In the genomic region with DNA sequence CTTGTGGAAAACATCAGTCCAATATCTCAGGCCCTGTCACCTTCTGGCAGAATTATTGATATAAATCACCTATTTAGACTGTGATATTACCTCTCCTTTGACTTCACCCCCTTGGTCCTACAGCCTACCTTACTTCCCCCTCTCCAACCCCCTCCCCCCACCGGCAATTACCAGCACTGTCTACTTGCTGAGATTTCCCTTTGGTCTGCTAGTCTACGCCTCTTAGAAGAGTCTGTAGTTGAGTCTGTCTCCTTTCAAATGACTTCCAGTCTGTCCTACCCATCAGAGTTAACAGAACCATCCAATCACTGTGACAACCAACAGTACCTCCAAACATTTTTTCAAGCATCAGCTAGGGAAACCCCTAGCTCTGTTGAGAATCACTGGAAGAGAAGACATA, we compare ENCODE assay signal across 11 cellular contexts. TPM values are rescaled to one million over a fixed set of nuclear protein-coding genes. Genes with fewer than 3 reads are reported as not detected.
A peak's percentile ranks its signal among the peaks of the same experiment; 100 is the strongest.
DNase-seq lines count a peak whose midpoint lies in the region; ATAC-seq and TF ChIP-seq lines count a peak whose summit lies in the region.
"Had no signal": no experiment of that assay in that cellular context is flagged by ENCODE, and none has a peak within 500 bp of the region (broad histone marks: within the 10 kb centered on the region; RNA-seq: fewer than 3 reads in every experiment).

No MANE protein-coding gene starts in this region.

- ATAC-seq in activated T-cell treated with anti-CD3 and anti-CD28 coated beads, Interleukin-2, amount 50 U/mL, for 4 hours: no peak
- ATAC-seq in HG02973 (IDR thresholded peaks at IDR 0.05; ENCODE audit: unreplicated experiment): no peak

- H3K27ac ChIP-seq in endodermal cell (ENCODE audit: low read depth, low read length): no peak overlapping the region

- H3K27me3 ChIP-seq in endodermal cell (ENCODE audit: control insufficient read depth, insufficient read depth, low read length, poor library complexity, severe bottlenecking): no peaks in the 10 kb centered on the region

- peaks cover 37% of the 10 kb centered on the region for H3K4me1 Mint-ChIP-seq in activated T-cell treated with anti-CD3 and anti-CD28 coated beads, Interleukin-2, amount 50 U/mL, for 4 hours (ENCODE audit: low read depth)
- peaks cover 27% of the 10 kb centered on the region for H3K4me1 Mint-ChIP-seq in T-helper 1 cell treated with Interleukin-12 subunit alpha and Interleukin-12 subunit beta and Interleukin-4 antibody, amounts not matched to agents 30 μg/mL and 1 μg/mL, for 36 hours (ENCODE audit: low read depth)
- H3K4me1 Mint-ChIP-seq in endodermal cell: peaks cover 21% of the 10 kb centered on the region
- H3K4me1 Mint-ChIP-seq in stimulated activated naive CD8-positive, alpha-beta T cell treated with anti-CD3 and anti-CD28 coated beads, Interleukin-15, Interleukin-2, amounts not matched to agents 100 ng/mL and 50 ng/mL, for 24 hours (ENCODE audit: low read depth): peaks cover 36% of the 10 kb centered on the region
- H3K4me1 Mint-ChIP-seq: brain had no signal

- H3K9ac ChIP-seq in endodermal cell (ENCODE audit: extremely low read depth, low read length, poor library complexity, severe bottlenecking): peak overlapping the region; percentile 31

- TF ChIP-seq CTCF in endodermal cell (conservative IDR thresholded peaks at IDR 0.05) (no peak), GM20000 (IDR thresholded peaks at IDR 0.05; ENCODE audit: extremely low read depth, missing control alignments) (no peak)

- H3K36me3 Mint-ChIP-seq in activated T-cell treated with anti-CD3 and anti-CD28 coated beads, Interleukin-2, amount 50 U/mL, for 4 hours (ENCODE audit: insufficient read depth): no peaks in the 10 kb centered on the region
- peaks cover 2% of the 10 kb centered on the region for H3K36me3 Mint-ChIP-seq in T-helper 1 cell treated with Interleukin-12 subunit alpha and Interleukin-12 subunit beta and Interleukin-4 antibody, amounts not matched to agents 30 μg/mL and 1 μg/mL, for 36 hours (ENCODE audit: low read depth)
- peaks cover 2% of the 10 kb centered on the region for H3K36me3 Mint-ChIP-seq in endodermal cell (ENCODE audit: low read depth)
- H3K36me3 Mint-ChIP-seq in stimulated activated naive CD8-positive, alpha-beta T cell treated with anti-CD3 and anti-CD28 coated beads, Interleukin-15, Interleukin-2, amounts not matched to agents 100 ng/mL and 50 ng/mL, for 24 hours (ENCODE audit: low read depth): peaks cover 4% of the 10 kb centered on the region

- WGBS in endodermal cell (ENCODE audit: insufficient coverage in 1 of 2, insufficient read length in 1 of 2), 2 experiments: 91% methylated on average over 2 of the region's 2 CpGs; no CpG with 5 or more reads in 1 of the 2 experiments

- no peaks in the 10 kb centered on the region for H3K9me3 Mint-ChIP-seq in activated T-cell treated with anti-CD3 and anti-CD28 coated beads, Interleukin-2, amount 50 U/mL, for 4 hours
- no peaks in the 10 kb centered on the region for H3K9me3 Mint-ChIP-seq in T-helper 1 cell treated with Interleukin-12 subunit alpha and Interleukin-12 subunit beta and Interleukin-4 antibody, amounts not matched to agents 30 μg/mL and 1 μg/mL, for 36 hours
- H3K9me3 Mint-ChIP-seq in endodermal cell: peaks cover 12% of the 10 kb centered on the region
- H3K9me3 Mint-ChIP-seq in stimulated activated naive CD8-positive, alpha-beta T cell treated with anti-CD3 and anti-CD28 coated beads, Interleukin-15, Interleukin-2, amounts not matched to agents 100 ng/mL and 50 ng/mL, for 24 hours: peaks cover 5% of the 10 kb centered on the region

- peaks cover 19% of the 10 kb centered on the region for H3K4me1 ChIP-seq in endodermal cell (ENCODE audit: control insufficient read depth, insufficient read depth, low read length)

- H3K9me3 ChIP-seq in endodermal cell (ENCODE audit: control insufficient read depth, low read length): no peaks in the 10 kb centered on the region

- H3K27ac Mint-ChIP-seq in T-helper 1 cell treated with Interleukin-12 subunit alpha and Interleukin-12 subunit beta and Interleukin-4 antibody, amounts not matched to agents 30 μg/mL and 1 μg/mL, for 36 hours: peak overlapping the region; percentile 91
- H3K27ac Mint-ChIP-seq in endodermal cell: peak overlapping the region; percentile 87
- H3K27ac Mint-ChIP-seq in stimulated activated naive CD8-positive, alpha-beta T cell treated with anti-CD3 and anti-CD28 coated beads, Interleukin-15, Interleukin-2, amounts not matched to agents 100 ng/mL and 50 ng/mL, for 24 hours: peak overlapping the region; percentile 67

- H3K4me3 Mint-ChIP-seq in activated T-cell treated with anti-CD3 and anti-CD28 coated beads, Interleukin-2, amount 50 U/mL, for 4 hours: peak overlapping the region; percentile 29
- H3K4me3 Mint-ChIP-seq in T-helper 1 cell treated with Interleukin-12 subunit alpha and Interleukin-12 subunit beta and Interleukin-4 antibody, amounts not matched to agents 30 μg/mL and 1 μg/mL, for 36 hours: peak overlapping the region; percentile 16
- H3K4me3 Mint-ChIP-seq in endodermal cell: no peak overlapping the region
- peak overlapping the region; percentile 53 for H3K4me3 Mint-ChIP-seq in stimulated activated naive CD8-positive, alpha-beta T cell treated with anti-CD3 and anti-CD28 coated beads, Interleukin-15, Interleukin-2, amounts not matched to agents 100 ng/mL and 50 ng/mL, for 24 hours

- H3K4me3 ChIP-seq in endodermal cell (ENCODE audit: low read length): no peak overlapping the region

- DNase-seq in activated T-cell treated with anti-CD3 and anti-CD28 coated beads, Interleukin-2, amount 50 U/mL, for 4 hours: no peak
- no peak for DNase-seq in activated T-cell treated with anti-CD3 and anti-CD28 coated beads, Interleukin-2, amount 50 U/mL, for 48 hours
- DNase-seq in endodermal cell: no peak
- no peak for DNase-seq in GM20000 (ENCODE audit: low spot score)
- no peak for DNase-seq in NCI-H2029 treated with DMSO at 0.1 percent for 48 hours (lab: John Stamatoyannopoulos, UW)
- DNase-seq: NCI-H2171, posterior cingulate gyrus had no signal

- H3K27me3 Mint-ChIP-seq in activated T-cell treated with anti-CD3 and anti-CD28 coated beads, Interleukin-2, amount 50 U/mL, for 4 hours (ENCODE audit: low read depth): no peaks in the 10 kb centered on the region
- H3K27me3 Mint-ChIP-seq in T-helper 1 cell treated with Interleukin-12 subunit alpha and Interleukin-12 subunit beta and Interleukin-4 antibody, amounts not matched to agents 30 μg/mL and 1 μg/mL, for 36 hours (ENCODE audit: low read depth): no peaks in the 10 kb centered on the region
- H3K27me3 Mint-ChIP-seq in endodermal cell (ENCODE audit: insufficient read depth): no peaks in the 10 kb centered on the region
- H3K27me3 Mint-ChIP-seq in stimulated activated naive CD8-positive, alpha-beta T cell treated with anti-CD3 and anti-CD28 coated beads, Interleukin-15, Interleukin-2, amounts not matched to agents 100 ng/mL and 50 ng/mL, for 24 hours: no peaks in the 10 kb centered on the region

- no peaks in the 10 kb centered on the region for H3K36me3 ChIP-seq in endodermal cell (ENCODE audit: control insufficient read depth, insufficient read depth, low read length)

RNA-seq across cellular contexts. Expression of a gene that starts 3.0 kb away (rescaled TPM):
- total RNA-seq in activated T-cell treated with anti-CD3 and anti-CD28 coated beads, Interleukin-2, amount 50 U/mL, for 4 hours: 10 to 100 TPM; 61.7 to 78.7 (median 70.2) TPM
- 10 to 100 TPM; 43.3 to 56.2 TPM for total RNA-seq in endodermal cell
- polyA plus RNA-seq in endodermal cell (2013, experiment 1 of 2): 44.2 TPM
- polyA plus RNA-seq in endodermal cell (2013, experiment 2 of 2): 41.2 TPM

RNA-seq across cellular contexts. Expression of a gene that starts 16.2 kb away (rescaled TPM):
- total RNA-seq in activated T-cell treated with anti-CD3 and anti-CD28 coated beads, Interleukin-2, amount 50 U/mL, for 4 hours: 1 to 10 TPM; 2.0 to 3.2 (median 3.0) TPM
- 1 to 10 TPM; 4.3 to 7.4 TPM for total RNA-seq in endodermal cell
- polyA plus RNA-seq in endodermal cell (2013, experiment 1 of 2): 2.0 TPM
- polyA plus RNA-seq in endodermal cell (2013, experiment 2 of 2): 2.6 TPM
